Comparison of ENCODE assay signal across 8 cellular contexts in the genomic region with DNA sequence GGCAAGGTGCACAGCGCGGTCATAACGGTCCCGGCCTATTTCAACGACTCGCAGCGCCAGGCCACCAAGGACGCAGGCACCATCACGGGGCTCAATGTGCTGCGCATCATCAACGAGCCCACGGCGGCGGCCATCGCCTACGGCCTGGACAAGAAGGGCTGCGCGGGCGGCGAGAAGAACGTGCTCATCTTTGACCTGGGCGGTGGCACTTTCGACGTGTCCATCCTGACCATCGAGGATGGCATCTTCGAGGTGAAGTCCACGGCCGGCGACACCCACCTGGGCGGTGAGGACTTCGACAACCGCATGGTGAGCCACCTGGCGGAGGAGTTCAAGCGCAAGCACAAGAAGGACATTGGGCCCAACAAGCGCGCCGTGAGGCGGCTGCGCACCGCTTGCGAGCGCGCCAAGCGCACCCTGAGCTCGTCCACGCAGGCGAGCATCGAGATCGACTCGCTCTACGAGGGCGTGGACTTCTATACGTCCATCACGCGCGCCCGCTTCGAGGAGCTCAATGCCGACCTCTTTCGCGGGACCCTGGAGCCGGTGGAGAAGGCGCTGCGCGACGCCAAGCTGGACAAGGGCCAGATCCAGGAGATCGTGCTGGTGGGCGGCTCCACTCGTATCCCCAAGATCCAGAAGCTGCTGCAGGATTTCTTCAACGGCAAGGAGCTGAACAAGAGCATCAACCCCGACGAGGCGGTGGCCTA. TPM values are rescaled to one million over a fixed set of nuclear protein-coding genes. Genes with fewer than 3 reads are reported as not detected.
DNase-seq lines count a peak whose midpoint lies in the region; ATAC-seq, FAIRE-seq and TF ChIP-seq lines count a peak whose summit lies in the region.

No MANE protein-coding gene starts in this region.

- intact Hi-C loops in lower leg skin (cut with DNase I; ENCODE audit: low total_unique reads), result no loop called here

- ATAC-seq in GM18870 (IDR thresholded peaks at IDR 0.05; ENCODE audit: unreplicated experiment), result no peak
- ATAC-seq in HG02759 (IDR thresholded peaks at IDR 0.05; ENCODE audit: unreplicated experiment), result no peak

- TF ChIP-seq CTCF in lower leg skin (IDR thresholded peaks at IDR 0.05), result no peak

- TF ChIP-seq POLR2A in lower leg skin (IDR thresholded peaks at IDR 0.05), result no peak

- peak; percentile 69 for FAIRE-seq in urothelium cell line (lab: Jason Lieb, UNC)

- DNase-seq in stimulated activated CD4-positive, alpha-beta T cell treated with anti-CD3 and anti-CD28 coated beads, Interleukin-15, amount 100 ng/mL, for 24 hours, result peak; percentile 11
- no peak for DNase-seq in stimulated activated CD4-positive, alpha-beta T cell treated with anti-CD3 and anti-CD28 coated beads, Interleukin-2, amount 100 ng/mL, for 48 hours
- DNase-seq in astrocyte of the hippocampus (ENCODE audit: low read depth, low spot score) (peak; percentile 14), lower leg skin (ENCODE audit: low spot score in 2 of 2) (peak; percentile 43 to 92), urothelium cell line (ENCODE audit: low spot score) (no peak), NCI-H82 treated with DMSO at 0.1 percent for 48 hours (lab: John Stamatoyannopoulos, UW; ENCODE audit: unreplicated experiment) (no peak)

- peak overlapping the region; percentile 26 for H3K4me3 ChIP-seq in lower leg skin (ENCODE audit: low read depth, poor library complexity, severe bottlenecking)

- WGBS in lower leg skin, 2 donors, result 15 to 23% methylated on average over 41 to 44 of the region's 73 CpGs

RNA-seq across cellular contexts. Expression of a gene that starts 0.9 kb away (rescaled TPM):
- 100 to 1,000 TPM; 103 to 165 (median 138) TPM for total RNA-seq in lower leg skin

RNA-seq across cellular contexts. Expression of a gene that starts 8.3 kb away (rescaled TPM):
- total RNA-seq in lower leg skin, result 1 to 10 TPM in 2 of 4 donors, under 1 TPM in 2; 0.84 to 2.0 (median 1.3) TPM

RNA-seq across cellular contexts. Expression of a gene that starts 36.8 kb away (rescaled TPM):
- total RNA-seq in lower leg skin, result 10 to 100 TPM; 35.2 to 50.4 (median 39.4) TPM

RNA-seq across cellular contexts. Expression of a gene that starts 37.8 kb away (rescaled TPM):
- 10 to 100 TPM in 2 of 4 donors, 1 to 10 TPM in 2; 7.8 to 15.1 (median 9.1) TPM for total RNA-seq in lower leg skin

Comparison
In these comparisons a context has a peak if more than half of its experiments do, and no peak if none do; other contexts are left out.
1. DNase-seq: peak in stimulated activated CD4-positive, alpha-beta T cell treated with anti-CD3 and anti-CD28 coated beads, Interleukin-15, amount 100 ng/mL, for 24 hours (single experiment), astrocyte of the hippocampus (single experiment) and lower leg skin (2 of 2); none in stimulated activated CD4-positive, alpha-beta T cell treated with anti-CD3 and anti-CD28 coated beads, Interleukin-2, amount 100 ng/mL, for 48 hours (0 of 2), urothelium cell line (single experiment) and NCI-H82 treated with DMSO at 0.1 percent for 48 hours (single experiment).